Comparison of ENCODE assay signal across 30 cellular contexts in genomic region chr9:134421888-134422287, GRCh38.
DNase-seq lines count a peak whose midpoint lies in the region; ATAC-seq, FAIRE-seq and TF ChIP-seq lines count a peak whose summit lies in the region.
"Had no signal": no experiment of that assay in that cellular context is flagged by ENCODE, and none has a peak within 500 bp of the region (broad histone marks: within the 10 kb centered on the region; RNA-seq: fewer than 3 reads in every experiment).

No MANE protein-coding gene starts in this region.

- H3K4me1 ChIP-seq in lung (ENCODE audit: control insufficient read depth in 2 of 2, insufficient read depth in 2 of 2, low read length in 2 of 2), result peaks cover 8 to 11% of the 10 kb centered on the region in 2 donors
- H3K4me1 ChIP-seq in small intestine (ENCODE audit: control insufficient read depth in 2 of 2, insufficient read depth in 1 of 2, low read depth in 1 of 2, low read length in 1 of 2), result peaks cover 0 to 4% of the 10 kb centered on the region in 2 donors
- H3K4me1 ChIP-seq: Caco-2, HAP-1 had no signal

- no peaks in the 10 kb centered on the region for H3K9me3 Mint-ChIP-seq in activated T-helper 2 cell treated with anti-CD3 and anti-CD28 coated beads, Interferon-gamma antibody, Interleukin-2, Interleukin-4, amounts not matched to agents 10 μg/mL and 5 μg/mL and 100 μg/mL, durations not matched to agents 14 hours and 24 hours and 36 hours
- H3K9me3 Mint-ChIP-seq: activated CD4-positive, alpha-beta T cell treated with anti-CD3 and anti-CD28 coated beads, Interleukin-2, amount 10 ng/mL, durations not matched to agents 24 days and 14 days; activated naive CD8-positive, alpha-beta T cell treated with anti-CD3 and anti-CD28 coated beads for 36 hours; neural crest cell; T-cell; type B pancreatic cell had no signal

- peak overlapping the region in 1 of 2 donors; percentile 62 for H3K27ac ChIP-seq in lung (ENCODE audit: low read depth in 1 of 2, low read length in 1 of 2)
- H3K27ac ChIP-seq in small intestine (ENCODE audit: low read depth in 1 of 2, low read length in 1 of 2), result peak overlapping the region; percentile 55 to 58
- H3K27ac ChIP-seq: C4-2B had no signal

- TF ChIP-seq CTCF in lung (IDR thresholded peaks at IDR 0.05; ENCODE audit: control extremely low read depth, extremely low read depth), result no peak
- TF ChIP-seq CTCF in GM13977 (IDR thresholded peaks at IDR 0.05; ENCODE audit: extremely low read depth, insufficient read depth, missing control alignments), result no peak

- no peak for DNase-seq in left ventricle myocardium superior
- DNase-seq in cardiac septum (ENCODE audit: low spot score), result no peak
- DNase-seq in lung (ENCODE audit: low spot score), result no peak
- no peak for DNase-seq in small intestine
- DNase-seq in GM13977 (ENCODE audit: low spot score), result no peak
- no peak for DNase-seq in activated T-helper 2 cell treated with anti-CD3 and anti-CD28 coated beads, Interferon-gamma antibody, Interleukin-2, Interleukin-4, amounts not matched to agents 10 μg/mL and 5 μg/mL and 100 μg/mL, durations not matched to agents 14 hours and 24 hours and 36 hours (ENCODE audit: low spot score)
- DNase-seq: activated CD4-positive, alpha-beta T cell treated with anti-CD3 and anti-CD28 coated beads, Interleukin-2, amount 10 ng/mL, durations not matched to agents 24 days and 14 days; activated effector memory CD4-positive, alpha-beta T cell treated with anti-CD3 and anti-CD28 coated beads, Interleukin-2, amount 50 U/mL, for 16 hours; activated naive CD8-positive, alpha-beta T cell treated with anti-CD3 and anti-CD28 coated beads for 36 hours; activated T-cell treated with anti-CD3 and anti-CD28 coated beads, Interleukin-2, amount 50 U/mL, for 1 hour; anterior cingulate cortex; DND-41; effector CD8-positive, alpha-beta T cell; KG1; MG63; NCI-H1105; NCI-H187; stimulated activated CD4-positive, alpha-beta T cell treated with anti-CD3 and anti-CD28 coated beads, Interleukin-4, amount 100 ng/mL, for 1 hour; T-cell had no signal

- peak; percentile 1 for ATAC-seq in left ventricle myocardium superior
- peak; percentile 4 for ATAC-seq in lung (ENCODE audit: insufficient read depth, low FRiP score)
- ATAC-seq in HG03039 (IDR thresholded peaks at IDR 0.05; ENCODE audit: unreplicated experiment), result no peak
- no peak for ATAC-seq in HG03460 (IDR thresholded peaks at IDR 0.05; ENCODE audit: unreplicated experiment)
- ATAC-seq: T-cell had no signal

- intact Hi-C loops in left ventricle myocardium superior (cut with micrococcal nuclease), result no loop called here
- intact Hi-C loops in cardiac septum (cut with DNase I), result no loop called here
- intact Hi-C loops in activated T-helper 2 cell treated with anti-CD3 and anti-CD28 coated beads, Interferon-gamma antibody, Interleukin-2, Interleukin-4, amounts not matched to agents 10 μg/mL and 5 μg/mL and 100 μg/mL, durations not matched to agents 14 hours and 24 hours and 36 hours (cut with micrococcal nuclease), result no loop called here

- H3K27me3 ChIP-seq in lung (ENCODE audit: control insufficient read depth, insufficient read depth) (no peaks in the 10 kb centered on the region), small intestine (ENCODE audit: control insufficient read depth in 2 of 2, insufficient read depth in 2 of 2, low read length in 2 of 2) (no peaks in the 10 kb centered on the region)
- H3K27me3 ChIP-seq: heart right ventricle, MG63, right lobe of liver had no signal

- 67 to 84% methylated on average over 11 of the region's 11 CpGs for WGBS in lung, 2 donors
- WGBS in small intestine, 3 donors, result 28 to 61% (median 57%) methylated on average over 7 to 11 of the region's 11 CpGs

- H3K4me1 Mint-ChIP-seq in activated T-helper 2 cell treated with anti-CD3 and anti-CD28 coated beads, Interferon-gamma antibody, Interleukin-2, Interleukin-4, amounts not matched to agents 10 μg/mL and 5 μg/mL and 100 μg/mL, durations not matched to agents 14 hours and 24 hours and 36 hours (ENCODE audit: low read depth), result no peaks in the 10 kb centered on the region
- H3K4me1 Mint-ChIP-seq: activated CD4-positive, alpha-beta T cell treated with anti-CD3 and anti-CD28 coated beads, Interleukin-2, amount 10 ng/mL, durations not matched to agents 24 days and 14 days; activated naive CD8-positive, alpha-beta T cell treated with anti-CD3 and anti-CD28 coated beads for 36 hours; neural crest cell; T-cell had no signal

- no peak for FAIRE-seq in small intestine (lab: Jason Lieb, UNC)
- FAIRE-seq: GM18507, keratinocyte had no signal

- H3K36me3 ChIP-seq in lung (ENCODE audit: control insufficient read depth in 2 of 2, insufficient read depth in 2 of 2, low read length in 2 of 2) (peaks cover 0 to 70% of the 10 kb centered on the region in 2 donors), small intestine (ENCODE audit: control insufficient read depth in 2 of 2, insufficient read depth in 2 of 2, low read length in 2 of 2) (peaks cover 0 to 6% of the 10 kb centered on the region in 2 donors)
- H3K36me3 ChIP-seq: HAP-1 had no signal

- in situ Hi-C loops in GM13977 (cut with MboI; ENCODE audit: low pct_unique_long_range_greater_than_20kb, low sequenced_read_pairs, unreplicated experiment), result no loop called here

- H3K4me3 Mint-ChIP-seq in activated T-helper 2 cell treated with anti-CD3 and anti-CD28 coated beads, Interferon-gamma antibody, Interleukin-2, Interleukin-4, amounts not matched to agents 10 μg/mL and 5 μg/mL and 100 μg/mL, durations not matched to agents 14 hours and 24 hours and 36 hours (ENCODE audit: low read depth), result no peak overlapping the region
- H3K4me3 Mint-ChIP-seq: activated CD4-positive, alpha-beta T cell treated with anti-CD3 and anti-CD28 coated beads, Interleukin-2, amount 10 ng/mL, durations not matched to agents 24 days and 14 days; activated naive CD8-positive, alpha-beta T cell treated with anti-CD3 and anti-CD28 coated beads for 36 hours; neural crest cell; T-cell; type B pancreatic cell had no signal

- H3K4me3 ChIP-seq in lung, result no peak overlapping the region
- no peak overlapping the region for H3K4me3 ChIP-seq in small intestine (ENCODE audit: low read depth in 1 of 2, low read length in 2 of 2)
- H3K4me3 ChIP-seq: HAP-1, heart right ventricle, MG63, right lobe of liver had no signal

- H3K27me3 Mint-ChIP-seq in activated T-helper 2 cell treated with anti-CD3 and anti-CD28 coated beads, Interferon-gamma antibody, Interleukin-2, Interleukin-4, amounts not matched to agents 10 μg/mL and 5 μg/mL and 100 μg/mL, durations not matched to agents 14 hours and 24 hours and 36 hours (ENCODE audit: low read depth), result no peaks in the 10 kb centered on the region
- H3K27me3 Mint-ChIP-seq: activated CD4-positive, alpha-beta T cell treated with anti-CD3 and anti-CD28 coated beads, Interleukin-2, amount 10 ng/mL, durations not matched to agents 24 days and 14 days; activated naive CD8-positive, alpha-beta T cell treated with anti-CD3 and anti-CD28 coated beads for 36 hours; T-cell; type B pancreatic cell had no signal

- no peaks in the 10 kb centered on the region for H3K36me3 Mint-ChIP-seq in activated T-helper 2 cell treated with anti-CD3 and anti-CD28 coated beads, Interferon-gamma antibody, Interleukin-2, Interleukin-4, amounts not matched to agents 10 μg/mL and 5 μg/mL and 100 μg/mL, durations not matched to agents 14 hours and 24 hours and 36 hours (ENCODE audit: low read depth)
- H3K36me3 Mint-ChIP-seq: activated naive CD8-positive, alpha-beta T cell treated with anti-CD3 and anti-CD28 coated beads for 36 hours; T-cell; type B pancreatic cell had no signal

- H3K27ac Mint-ChIP-seq in activated T-helper 2 cell treated with anti-CD3 and anti-CD28 coated beads, Interferon-gamma antibody, Interleukin-2, Interleukin-4, amounts not matched to agents 10 μg/mL and 5 μg/mL and 100 μg/mL, durations not matched to agents 14 hours and 24 hours and 36 hours, result no peak overlapping the region
- H3K27ac Mint-ChIP-seq: activated CD4-positive, alpha-beta T cell treated with anti-CD3 and anti-CD28 coated beads, Interleukin-2, amount 10 ng/mL, durations not matched to agents 24 days and 14 days; activated naive CD8-positive, alpha-beta T cell treated with anti-CD3 and anti-CD28 coated beads for 36 hours; T-cell had no signal

- H3K9me3 ChIP-seq in lung (ENCODE audit: control insufficient read depth in 2 of 2, insufficient read depth in 1 of 2, low read length in 1 of 2) (no peaks in the 10 kb centered on the region), small intestine (ENCODE audit: control insufficient read depth, low read depth) (no peaks in the 10 kb centered on the region)
- H3K9me3 ChIP-seq: Caco-2, HAP-1, heart right ventricle, MG63, right lobe of liver had no signal

Comparison
In these comparisons a context has a peak if more than half of its experiments do, and no peak if none do; other contexts are left out.
1. ATAC-seq: peak in left ventricle myocardium superior (single experiment) and lung (single experiment); none in HG03039 (single experiment) and HG03460 (single experiment).